In genomic region chr6:161658216-161658615, GRCh38 we compare ENCODE assay signal across 16 cellular contexts.
DNase-seq lines count a peak whose midpoint lies in the region; ATAC-seq, FAIRE-seq and TF ChIP-seq lines count a peak whose summit lies in the region.
"Had no signal": no experiment of that assay in that cellular context is flagged by ENCODE, and none has a peak within 500 bp of the region (broad histone marks: within the 10 kb centered on the region; RNA-seq: fewer than 3 reads in every experiment).

No MANE protein-coding gene starts in this region.

- intact Hi-C loops in Calu3 (cut with micrococcal nuclease; ENCODE audit: unreplicated experiment): no loop called here

- TF ChIP-seq CTCF in Calu3 (IDR thresholded peaks at IDR 0.05; ENCODE audit: unreplicated experiment): no peak

- H3K27me3 ChIP-seq in CD8-positive, alpha-beta memory T cell (ENCODE audit: insufficient read depth, low read length, poor library complexity, severe bottlenecking): no peaks in the 10 kb centered on the region
- H3K27me3 ChIP-seq: BE2C had no signal

- CTCF ChIA-PET in Calu3 (lab: Charles Lee): interaction anchor here (0.7 to 0.8 kb wide), 2 partner anchors 18 to 400 kb away, joined by 4 to 5 read pairs; no protein-coding TSS in a partner anchor
- CTCF ChIA-PET in CD8-positive, alpha-beta memory T cell (lab: Charles Lee): no interaction called here

- DNase-seq in Calu3 (no peak), RCC 7860 (ENCODE audit: low spot score) (no peak), kidney glomerular epithelial cell (lab: John Stamatoyannopoulos, UW) (peak; percentile 67), nucleus accumbens (lab: John Stamatoyannopoulos, UW) (no peak), NCI-H345 treated with DMSO at 0.1 percent for 48 hours (lab: John Stamatoyannopoulos, UW; ENCODE audit: unreplicated experiment) (no peak)
- no peak for DNase-seq in CD8-positive, alpha-beta memory T cell
- DNase-seq in natural killer cell treated with Interleukin-12 subunit alpha and Interleukin-12 subunit beta and Interleukin-15 and Interleukin-18, amount 100 ng/mL, for 72 hours (ENCODE audit: low spot score): no peak
- DNase-seq: BE2C; CD4-positive, alpha-beta memory T cell; COR-L47; DMS53; GF-D8 had no signal

- H3K27ac Mint-ChIP-seq in Calu3 (ENCODE audit: unreplicated experiment): peak overlapping the region; percentile 81
- H3K27ac Mint-ChIP-seq in CD8-positive, alpha-beta memory T cell: no peak overlapping the region
- H3K27ac Mint-ChIP-seq in natural killer cell treated with Interleukin-12 subunit alpha and Interleukin-12 subunit beta and Interleukin-15 and Interleukin-18, amount 100 ng/mL, for 72 hours: no peak overlapping the region
- H3K27ac Mint-ChIP-seq: CD4-positive, alpha-beta memory T cell had no signal

- H3K27me3 Mint-ChIP-seq in Calu3 (ENCODE audit: unreplicated experiment): no peaks in the 10 kb centered on the region
- H3K27me3 Mint-ChIP-seq in CD8-positive, alpha-beta memory T cell: no peaks in the 10 kb centered on the region
- H3K27me3 Mint-ChIP-seq in natural killer cell treated with Interleukin-12 subunit alpha and Interleukin-12 subunit beta and Interleukin-15 and Interleukin-18, amount 100 ng/mL, for 72 hours: peaks cover 0 to 7% of the 10 kb centered on the region in 2 donors
- H3K27me3 Mint-ChIP-seq: CD4-positive, alpha-beta memory T cell had no signal

- ATAC-seq in natural killer cell treated with Interleukin-12 subunit alpha and Interleukin-12 subunit beta and Interleukin-15 and Interleukin-18, amount 100 ng/mL, for 72 hours: no peak
- ATAC-seq: HCT116 had no signal

- no peaks in the 10 kb centered on the region for H3K9me3 ChIP-seq in CD8-positive, alpha-beta memory T cell (ENCODE audit: low read length)
- H3K9me3 ChIP-seq: BE2C had no signal

- BruUV-seq in Calu3 (replicated peaks; lab: Mats Ljungman, UMichigan): no TSS peak

- no peak overlapping the region for H3K4me3 ChIP-seq in CD8-positive, alpha-beta memory T cell (ENCODE audit: low read length)

- H3K36me3 Mint-ChIP-seq in Calu3 (ENCODE audit: insufficient read depth, unreplicated experiment): peaks cover 4% of the 10 kb centered on the region
- no peaks in the 10 kb centered on the region for H3K36me3 Mint-ChIP-seq in CD8-positive, alpha-beta memory T cell
- no peaks in the 10 kb centered on the region for H3K36me3 Mint-ChIP-seq in natural killer cell treated with Interleukin-12 subunit alpha and Interleukin-12 subunit beta and Interleukin-15 and Interleukin-18, amount 100 ng/mL, for 72 hours
- H3K36me3 Mint-ChIP-seq: CD4-positive, alpha-beta memory T cell had no signal

- no peaks in the 10 kb centered on the region for H3K4me1 ChIP-seq in CD8-positive, alpha-beta memory T cell (ENCODE audit: insufficient read depth, low read length)
- H3K4me1 ChIP-seq: BE2C had no signal

- H3K9me3 Mint-ChIP-seq in Calu3 (ENCODE audit: low read depth, unreplicated experiment): peaks cover 4% of the 10 kb centered on the region
- H3K9me3 Mint-ChIP-seq in CD8-positive, alpha-beta memory T cell: peaks cover 0 to 6% (median 2%) of the 10 kb centered on the region in 5 donors
- no peaks in the 10 kb centered on the region for H3K9me3 Mint-ChIP-seq in natural killer cell treated with Interleukin-12 subunit alpha and Interleukin-12 subunit beta and Interleukin-15 and Interleukin-18, amount 100 ng/mL, for 72 hours

- H3K27ac ChIP-seq in CD8-positive, alpha-beta memory T cell (ENCODE audit: low read depth, low read length): no peak overlapping the region
- H3K27ac ChIP-seq: C4-2B had no signal

- H3K4me1 Mint-ChIP-seq in Calu3 (ENCODE audit: low read depth, unreplicated experiment): peaks cover 6% of the 10 kb centered on the region
- H3K4me1 Mint-ChIP-seq in CD8-positive, alpha-beta memory T cell: no peaks in the 10 kb centered on the region
- H3K4me1 Mint-ChIP-seq in natural killer cell treated with Interleukin-12 subunit alpha and Interleukin-12 subunit beta and Interleukin-15 and Interleukin-18, amount 100 ng/mL, for 72 hours (ENCODE audit: low read depth in 2 of 2): no peaks in the 10 kb centered on the region
- H3K4me1 Mint-ChIP-seq: CD4-positive, alpha-beta memory T cell had no signal

- H3K36me3 ChIP-seq in CD8-positive, alpha-beta memory T cell (ENCODE audit: insufficient read depth, low read length): no peaks in the 10 kb centered on the region
- H3K36me3 ChIP-seq: BE2C had no signal

- peak; percentile 36 for FAIRE-seq in RCC 7860 (lab: Jason Lieb, UNC)
- FAIRE-seq: A204.1, GM19239 had no signal

- peak overlapping the region; percentile 24 for H3K4me3 Mint-ChIP-seq in Calu3 (ENCODE audit: low read depth, unreplicated experiment)
- no peak overlapping the region for H3K4me3 Mint-ChIP-seq in CD8-positive, alpha-beta memory T cell
- H3K4me3 Mint-ChIP-seq in natural killer cell treated with Interleukin-12 subunit alpha and Interleukin-12 subunit beta and Interleukin-15 and Interleukin-18, amount 100 ng/mL, for 72 hours: no peak overlapping the region
- H3K4me3 Mint-ChIP-seq: CD4-positive, alpha-beta memory T cell had no signal

- POLR2A ChIA-PET in CD8-positive, alpha-beta memory T cell (lab: Charles Lee): no interaction called here
